In genomic region chr17:61251939-61252865, GRCh38 we compare ENCODE assay signal across 8 cellular contexts.
DNase-seq lines count a peak whose midpoint lies in the region; ATAC-seq and TF ChIP-seq lines count a peak whose summit lies in the region.

No MANE protein-coding gene starts in this region.

- no peaks in the 10 kb centered on the region for H3K79me1 ChIP-seq in mesendoderm (ENCODE audit: low read length)

- H3K4me2 ChIP-seq in mesendoderm (ENCODE audit: low read length) (no peak overlapping the region), GM23338 (no peak overlapping the region)

- peaks cover 4% of the 10 kb centered on the region for H3K4me1 Mint-ChIP-seq in CD8-positive, alpha-beta T cell (ENCODE audit: low read depth)
- peaks cover 11% of the 10 kb centered on the region; the same call in 2 of the 3 replicates for H3K4me1 Mint-ChIP-seq in GM23338

- no peak overlapping the region for H2BK15ac ChIP-seq in mesendoderm (replicated peaks; ENCODE audit: low read depth)

- no peaks in the 10 kb centered on the region for H3K4me1 ChIP-seq in CD8-positive, alpha-beta T cell (ENCODE audit: insufficient read depth, low read length)
- H3K4me1 ChIP-seq in mesendoderm (ENCODE audit: control insufficient read depth, low read depth, low read length) (no peaks in the 10 kb centered on the region), GM23338 (ENCODE audit: insufficient read depth) (peaks cover 16% of the 10 kb centered on the region)

- in situ Hi-C loops in SK-MEL-5 (cut with HindIII; ENCODE audit: low pct_unique_long_range_greater_than_20kb, low sequenced_read_pairs), result no loop called here

- no peaks in the 10 kb centered on the region for H3K27me3 ChIP-seq in CD8-positive, alpha-beta T cell (ENCODE audit: insufficient read depth, low read length)
- no peaks in the 10 kb centered on the region for H3K27me3 ChIP-seq in mesendoderm (ENCODE audit: insufficient read depth, low read length, poor library complexity)
- H3K27me3 ChIP-seq in GM23338 (ENCODE audit: insufficient read depth), result no peaks in the 10 kb centered on the region

- H4K5ac ChIP-seq in mesendoderm (ENCODE audit: low read length), result no peak overlapping the region

- H3K18ac ChIP-seq in mesendoderm (ENCODE audit: low read length), result no peak overlapping the region

- no peak overlapping the region for H4K8ac ChIP-seq in mesendoderm (ENCODE audit: low read depth, low read length)

- peak in 5 of 7 experiments; percentile 4 to 34 (median 23) for DNase-seq in CD8-positive, alpha-beta T cell
- DNase-seq in SK-MEL-5 (ENCODE audit: low read depth, low spot score), result peak; percentile 100
- DNase-seq in globus pallidus (ENCODE audit: low spot score), result peak; percentile 52
- peak; percentile 51 for DNase-seq in putamen (ENCODE audit: low spot score)
- DNase-seq in stimulated activated CD4-positive, alpha-beta T cell treated with anti-CD3 and anti-CD28 coated beads, Interleukin-4, amount 100 ng/mL, for 1 hour, result no peak
- no peak for DNase-seq in mesendoderm
- no peak for DNase-seq in HUDEP-2 (lab: John Stamatoyannopoulos, UW; ENCODE audit: unreplicated experiment in 76 of 76)
- DNase-seq in GM23338 (ENCODE audit: low spot score), result no peak

- no peak overlapping the region for H3K4me3 ChIP-seq in CD8-positive, alpha-beta T cell (ENCODE audit: low read depth, low read length)
- H3K4me3 ChIP-seq in mesendoderm (ENCODE audit: low read length), result no peak overlapping the region
- H3K4me3 ChIP-seq in GM23338, result no peak overlapping the region

- H3K36me3 Mint-ChIP-seq in CD8-positive, alpha-beta T cell, result no peaks in the 10 kb centered on the region
- H3K36me3 Mint-ChIP-seq in GM23338 (ENCODE audit: low read depth), result no peaks in the 10 kb centered on the region

- H2BK5ac ChIP-seq in mesendoderm (ENCODE audit: low read length), result no peak overlapping the region

- H3K36me3 ChIP-seq in CD8-positive, alpha-beta T cell (ENCODE audit: insufficient read depth, low read length), result no peaks in the 10 kb centered on the region
- no peaks in the 10 kb centered on the region for H3K36me3 ChIP-seq in mesendoderm (ENCODE audit: control insufficient read depth, insufficient read depth, low read length)
- H3K36me3 ChIP-seq in GM23338 (ENCODE audit: insufficient read depth), result no peaks in the 10 kb centered on the region

- POLR2A ChIA-PET in CD8-positive, alpha-beta T cell (lab: Charles Lee), result no interaction called here

- no peak overlapping the region for H3K56ac ChIP-seq in mesendoderm (ENCODE audit: low read length)

- CTCF ChIA-PET in CD8-positive, alpha-beta T cell (lab: Charles Lee), result no interaction called here

- TF ChIP-seq CTCF in CD8-positive, alpha-beta T cell (IDR thresholded peaks at IDR 0.05), result no peak
- no peak for TF ChIP-seq CTCF in GM23338 (conservative IDR thresholded peaks at IDR 0.05; ENCODE audit: low read depth in 2 of 2)

- no peak overlapping the region for H3K27ac ChIP-seq in CD8-positive, alpha-beta T cell (ENCODE audit: low read depth, low read length)
- H3K27ac ChIP-seq in mesendoderm (ENCODE audit: low read depth, low read length) (no peak overlapping the region), GM23338 (ENCODE audit: low read depth) (no peak overlapping the region)

- no peaks in the 10 kb centered on the region for H3K9me3 ChIP-seq in CD8-positive, alpha-beta T cell (ENCODE audit: low read length)

- no peak overlapping the region for H3K4me3 Mint-ChIP-seq in CD8-positive, alpha-beta T cell
- H3K4me3 Mint-ChIP-seq in GM23338, result no peak overlapping the region

- no peaks in the 10 kb centered on the region for H3K27me3 Mint-ChIP-seq in CD8-positive, alpha-beta T cell (ENCODE audit: low read depth)
- no peaks in the 10 kb centered on the region for H3K27me3 Mint-ChIP-seq in GM23338 (ENCODE audit: insufficient read depth, low read depth, poor library complexity)

- H3K23ac ChIP-seq in mesendoderm (ENCODE audit: low read length), result no peak overlapping the region

- no peak overlapping the region for H3K4ac ChIP-seq in mesendoderm (ENCODE audit: low read depth, low read length)

- H2AK5ac ChIP-seq in mesendoderm (ENCODE audit: low read length), result no peak overlapping the region

- no peak overlapping the region for H2BK120ac ChIP-seq in mesendoderm (ENCODE audit: low read depth, low read length)

- no peaks in the 10 kb centered on the region for H3F3A ChIP-seq in GM23338 (replicated peaks; ENCODE audit: low read depth)

- H3K79me2 ChIP-seq in mesendoderm (ENCODE audit: control insufficient read depth, insufficient read depth, low read length) (no peaks in the 10 kb centered on the region), GM23338 (replicated peaks; ENCODE audit: insufficient read depth) (no peaks in the 10 kb centered on the region)

- no peak overlapping the region for H3K27ac Mint-ChIP-seq in CD8-positive, alpha-beta T cell
- no peak overlapping the region for H3K27ac Mint-ChIP-seq in GM23338

- ATAC-seq in CD8-positive, alpha-beta T cell, result peak; percentile 40
- ATAC-seq in GM23338, result no peak

- no peaks in the 10 kb centered on the region for H4K20me1 ChIP-seq in GM23338 (replicated peaks; ENCODE audit: insufficient read depth)

- H2AFZ ChIP-seq in GM23338, result no peak overlapping the region

- intact Hi-C loops in CD8-positive, alpha-beta T cell (cut with DNase I, micrococcal nuclease), result no loop called here

- no CpG with 5 or more reads among the region's 10 CpGs for WGBS in mesendoderm (ENCODE audit: extremely low coverage, insufficient coverage, low lambda C conversion rate)

- no peaks in the 10 kb centered on the region for H3K9me3 Mint-ChIP-seq in CD8-positive, alpha-beta T cell
- no peaks in the 10 kb centered on the region for H3K9me3 Mint-ChIP-seq in GM23338

- no peak overlapping the region for H3K9ac ChIP-seq in mesendoderm (ENCODE audit: low read length)

- peaks cover 13% of the 10 kb centered on the region for H3K9me2 ChIP-seq in GM23338 (ENCODE audit: insufficient read depth)

TF ChIP-seq in GM23338, 12 proteins besides CTCF, POLR2A, EP300 and RAD21 (continues in another document):
- TF ChIP-seq ETS1 (IDR thresholded peaks at IDR 0.05) (no peak), ZNF114 (CRISPR knock-in tag; IDR thresholded peaks at IDR 0.05) (no peak), NANOG (IDR thresholded peaks at IDR 0.05; ENCODE audit: borderline replicate concordance) (no peak), JUNB (IDR thresholded peaks at IDR 0.05; ENCODE audit: unreplicated experiment) (no peak), EZH2phosphoT487 (IDR thresholded peaks at IDR 0.05; ENCODE audit: unreplicated experiment) (no peak), ZNF331 (CRISPR knock-in tag; IDR thresholded peaks at IDR 0.05; ENCODE audit: low read depth) (no peak), POLR2AphosphoS5 (IDR thresholded peaks at IDR 0.05; ENCODE audit: low read depth) (no peak)

Comparison
In these comparisons a context has a peak if more than half of its experiments do, and no peak if none do; other contexts are left out.
1. DNase-seq: peak in CD8-positive, alpha-beta T cell (5 of 7), SK-MEL-5 (single experiment), globus pallidus (single experiment) and putamen (single experiment); none in stimulated activated CD4-positive, alpha-beta T cell treated with anti-CD3 and anti-CD28 coated beads, Interleukin-4, amount 100 ng/mL, for 1 hour (single experiment), mesendoderm (single experiment), HUDEP-2 (0 of 76) and GM23338 (single experiment).